ENCODE assay signal across 8 cellular contexts in genomic region chr1:99728494-99729235, GRCh38.
DNase-seq lines count a peak whose midpoint lies in the region; ATAC-seq and TF ChIP-seq lines count a peak whose summit lies in the region.

No MANE protein-coding gene starts in this region.

- DNase-seq in DMS 273 treated with DMSO at 0.1 percent for 48 hours (lab: John Stamatoyannopoulos, UW) = peak; percentile 23
- DNase-seq in hepatic stellate cell (ENCODE audit: low spot score) = peak; percentile 31
- DNase-seq in stimulated activated naive CD4-positive, alpha-beta T cell (lab: John Stamatoyannopoulos, UW) = no peak
- DNase-seq in activated CD4-positive, alpha-beta T cell treated with anti-CD3 and anti-CD28 coated beads for 1 hour = no peak
- DNase-seq in anterior cingulate cortex (lab: John Stamatoyannopoulos, UW) = no peak

- ATAC-seq in HG02870 (IDR thresholded peaks at IDR 0.05; ENCODE audit: unreplicated experiment) (peak; percentile 61), SK-N-SH treated with all-trans-retinoic acid at 6 μM for 48 hours (peak; percentile 72), HG02852 (IDR thresholded peaks at IDR 0.05; ENCODE audit: unreplicated experiment) (no peak)

TF ChIP-seq in SK-N-SH treated with all-trans-retinoic acid at 6 μM for 48 hours, 23 proteins besides CTCF, POLR2A, EP300 and RAD21:
- TF ChIP-seq ISL1 (CRISPR knock-in tag; IDR thresholded peaks at IDR 0.05) = no peak
- no peak for TF ChIP-seq TCF4 (CRISPR knock-in tag; IDR thresholded peaks at IDR 0.05; ENCODE audit: borderline replicate concordance)
- TF ChIP-seq ARNTL (CRISPR knock-in tag; IDR thresholded peaks at IDR 0.05; ENCODE audit: borderline replicate concordance, low read depth) = no peak
- no peak for TF ChIP-seq GLIS3 (CRISPR knock-in tag; IDR thresholded peaks at IDR 0.05)
- no peak for TF ChIP-seq ZFP30 (CRISPR knock-in tag; IDR thresholded peaks at IDR 0.05)
- no peak for TF ChIP-seq SNAI2 (CRISPR knock-in tag; IDR thresholded peaks at IDR 0.05)
- no peak for TF ChIP-seq ZNF70 (CRISPR knock-in tag; IDR thresholded peaks at IDR 0.05)
- no peak for TF ChIP-seq ZNF8 (CRISPR knock-in tag; IDR thresholded peaks at IDR 0.05)
- TF ChIP-seq CSDC2 (CRISPR knock-in tag; IDR thresholded peaks at IDR 0.05) = no peak
- TF ChIP-seq BACH2 (CRISPR knock-in tag; IDR thresholded peaks at IDR 0.05; ENCODE audit: borderline replicate concordance) = no peak
- TF ChIP-seq PPARA (CRISPR knock-in tag; IDR thresholded peaks at IDR 0.05; ENCODE audit: borderline replicate concordance) = no peak
- TF ChIP-seq ZC3H10 (CRISPR knock-in tag; IDR thresholded peaks at IDR 0.05) = no peak
- TF ChIP-seq ESRRG (CRISPR knock-in tag; IDR thresholded peaks at IDR 0.05) = no peak
- no peak for TF ChIP-seq POU6F1 (CRISPR knock-in tag; IDR thresholded peaks at IDR 0.05; ENCODE audit: borderline replicate concordance, low read depth)
- no peak for TF ChIP-seq RARB (CRISPR knock-in tag; IDR thresholded peaks at IDR 0.05)

Comparison
In these comparisons a context has a peak if more than half of its experiments do, and no peak if none do; other contexts are left out.
1. DNase-seq: peak in DMS 273 treated with DMSO at 0.1 percent for 48 hours (single experiment) and hepatic stellate cell (single experiment); none in stimulated activated naive CD4-positive, alpha-beta T cell (0 of 6), activated CD4-positive, alpha-beta T cell treated with anti-CD3 and anti-CD28 coated beads for 1 hour (single experiment) and anterior cingulate cortex (0 of 58).